ENCODE assay signal across 18 cellular contexts in genomic region chr12:68075416-68075815, GRCh38.
DNase-seq lines count a peak whose midpoint lies in the region; ATAC-seq and TF ChIP-seq lines count a peak whose summit lies in the region.
"Had no signal": no experiment of that assay in that cellular context is flagged by ENCODE, and none has a peak within 500 bp of the region (broad histone marks: within the 10 kb centered on the region; RNA-seq: fewer than 3 reads in every experiment).

No MANE protein-coding gene starts in this region.

- BruUV-seq in Caco-2 (replicated peaks; lab: Mats Ljungman, UMichigan): no TSS peak

- intact Hi-C loops in Caco-2 (cut with micrococcal nuclease; ENCODE audit: unreplicated experiment): loop anchor here (2.0 kb wide), 2 partner anchors 27 to 35 kb away; no protein-coding TSS in a partner anchor

- H3K4me1 ChIP-seq in Caco-2 (peaks cover 29% of the 10 kb centered on the region), endodermal cell (ENCODE audit: control insufficient read depth, insufficient read depth, low read length) (no peaks in the 10 kb centered on the region)
- H3K4me1 ChIP-seq: BE2C had no signal

- no peak for TF ChIP-seq CTCF in Caco-2 (IDR thresholded peaks at IDR 0.05; ENCODE audit: insufficient read depth in 1 of 2, low read depth in 1 of 2, low read length in 1 of 2, severe bottlenecking in 1 of 2, unreplicated experiment in 1 of 2)
- TF ChIP-seq CTCF in endodermal cell (conservative IDR thresholded peaks at IDR 0.05): no peak

- H3K9me3 ChIP-seq in Caco-2 (no peaks in the 10 kb centered on the region), endodermal cell (ENCODE audit: control insufficient read depth, low read length) (no peaks in the 10 kb centered on the region)
- H3K9me3 ChIP-seq: BE2C had no signal

- CTCF ChIA-PET in Caco-2 (lab: Charles Lee): interaction anchor here (0.9 kb wide), 1 partner anchor 35 kb away, joined by 3 read pairs; no protein-coding TSS in a partner anchor

- ATAC-seq in left lobe of liver (peak; percentile 32), GM18868 (IDR thresholded peaks at IDR 0.05; ENCODE audit: unreplicated experiment) (no peak)

- no peak overlapping the region for H3K9ac ChIP-seq in endodermal cell (ENCODE audit: extremely low read depth, low read length, poor library complexity, severe bottlenecking)
- H3K9ac ChIP-seq: BLaER1 had no signal

- H3K4me3 ChIP-seq in Caco-2 (ENCODE audit: low read depth, low read length) (no peak overlapping the region), endodermal cell (ENCODE audit: low read length) (peak overlapping the region; percentile 37)
- H3K4me3 ChIP-seq: BLaER1 had no signal

- 94% methylated on average over 3 of the region's 4 CpGs; no CpG with 5 or more reads in 1 of the 2 experiments for WGBS in endodermal cell (ENCODE audit: insufficient coverage in 1 of 2, insufficient read length in 1 of 2), 2 experiments

- H3K4me1 Mint-ChIP-seq in Caco-2 (ENCODE audit: low read depth, unreplicated experiment) (peaks cover 29% of the 10 kb centered on the region), endodermal cell (peaks cover 33% of the 10 kb centered on the region)

- POLR2A ChIA-PET in Caco-2 (lab: Charles Lee): no interaction called here

- H3K36me3 ChIP-seq in Caco-2 (ENCODE audit: control insufficient read depth, insufficient read depth, low read length) (no peaks in the 10 kb centered on the region), endodermal cell (ENCODE audit: control insufficient read depth, insufficient read depth, low read length) (no peaks in the 10 kb centered on the region)
- H3K36me3 ChIP-seq: BE2C, BLaER1 had no signal

- H3K27me3 ChIP-seq in Caco-2 (replicated peaks; ENCODE audit: control insufficient read depth, insufficient read depth, low read length) (no peaks in the 10 kb centered on the region), endodermal cell (ENCODE audit: control insufficient read depth, insufficient read depth, low read length, poor library complexity, severe bottlenecking) (no peaks in the 10 kb centered on the region)
- H3K27me3 ChIP-seq: BE2C, BLaER1 had no signal

- peaks cover 10% of the 10 kb centered on the region for H3K9me3 Mint-ChIP-seq in Caco-2 (ENCODE audit: unreplicated experiment)
- no peaks in the 10 kb centered on the region for H3K9me3 Mint-ChIP-seq in endodermal cell
- H3K9me3 Mint-ChIP-seq: CD8-positive, alpha-beta memory T cell had no signal

- H3K4me3 Mint-ChIP-seq in Caco-2 (ENCODE audit: unreplicated experiment): peak overlapping the region; percentile 41
- H3K4me3 Mint-ChIP-seq in endodermal cell: no peak overlapping the region
- H3K4me3 Mint-ChIP-seq: CD14-positive monocyte; CD4-positive, alpha-beta memory T cell; CD4-positive, CD25-positive, alpha-beta regulatory T cell; CD8-positive, alpha-beta memory T cell had no signal

- H3K27ac Mint-ChIP-seq in Caco-2 (ENCODE audit: unreplicated experiment) (peak overlapping the region; percentile 56), endodermal cell (no peak overlapping the region)
- H3K27ac Mint-ChIP-seq: CD14-positive monocyte; CD4-positive, alpha-beta memory T cell; CD8-positive, alpha-beta memory T cell had no signal

- H3K27me3 Mint-ChIP-seq in Caco-2 (ENCODE audit: insufficient read depth, unreplicated experiment) (no peaks in the 10 kb centered on the region), endodermal cell (ENCODE audit: insufficient read depth) (peaks cover 1% of the 10 kb centered on the region)
- H3K27me3 Mint-ChIP-seq: CD4-positive, alpha-beta memory T cell; CD4-positive, CD25-positive, alpha-beta regulatory T cell; CD8-positive, alpha-beta memory T cell had no signal

- H3K27ac ChIP-seq in endodermal cell (ENCODE audit: low read depth, low read length): no peak overlapping the region
- H3K27ac ChIP-seq: BLaER1 had no signal

- peaks cover 5% of the 10 kb centered on the region for H3K36me3 Mint-ChIP-seq in Caco-2 (ENCODE audit: insufficient read depth, unreplicated experiment)
- H3K36me3 Mint-ChIP-seq in endodermal cell (ENCODE audit: low read depth): no peaks in the 10 kb centered on the region
- H3K36me3 Mint-ChIP-seq: CD14-positive monocyte; CD4-positive, alpha-beta memory T cell; CD4-positive, CD25-positive, alpha-beta regulatory T cell had no signal

- DNase-seq in Caco-2 (peak; percentile 68 to 83), endodermal cell (no peak), left lobe of liver (ENCODE audit: low spot score) (no peak), medulla oblongata (ENCODE audit: extremely low spot score) (no peak)
- DNase-seq: 8988T; ACHN; BE2C; C1 segment of cervical spinal cord; Calu3; CD4-positive, alpha-beta memory T cell; CD4-positive, CD25-positive, alpha-beta regulatory T cell; CD8-positive, alpha-beta memory T cell; COR-L47; DMS79 treated with DMSO at 0.1 percent for 48 hours; GF-D8 had no signal

Comparison
In these comparisons a context has a peak if more than half of its experiments do, and no peak if none do; other contexts are left out.
1. DNase-seq: peak in Caco-2 (2 of 2); none in endodermal cell (single experiment), left lobe of liver (single experiment) and medulla oblongata (single experiment).